8 cellular contexts compared by ENCODE assay signal in genomic region chr5:159206818-159207217, GRCh38. TPM values are rescaled to one million over a fixed set of nuclear protein-coding genes. Genes with fewer than 3 reads are reported as not detected.
DNase-seq lines count a peak whose midpoint lies in the region; ATAC-seq and TF ChIP-seq lines count a peak whose summit lies in the region.

No MANE protein-coding gene starts in this region.

- no peaks in the 10 kb centered on the region for H3K27me3 Mint-ChIP-seq in activated T-cell treated with anti-CD3 and anti-CD28 coated beads, Interleukin-2, amount 50 U/mL, for 24 hours
- H3K27me3 Mint-ChIP-seq in activated naive CD8-positive, alpha-beta T cell treated with anti-CD3 and anti-CD28 coated beads, Interleukin-2, amount 10 ng/mL, durations not matched to agents 7 days and 5 days: no peaks in the 10 kb centered on the region
- peaks cover 0 to 3% (median 0%) of the 10 kb centered on the region in 3 donors for H3K27me3 Mint-ChIP-seq in CD14-positive monocyte (ENCODE audit: low read depth in 3 of 3)

- H3K4me1 ChIP-seq in thoracic aorta (ENCODE audit: control insufficient read depth in 1 of 2, low read depth in 2 of 2): peaks cover 46 to 63% of the 10 kb centered on the region in 2 donors

- peak overlapping the region; percentile 98 for H3K4me3 Mint-ChIP-seq in activated T-cell treated with anti-CD3 and anti-CD28 coated beads, Interleukin-2, amount 50 U/mL, for 24 hours
- H3K4me3 Mint-ChIP-seq in activated naive CD8-positive, alpha-beta T cell treated with anti-CD3 and anti-CD28 coated beads, Interleukin-2, amount 10 ng/mL, durations not matched to agents 7 days and 5 days: peak overlapping the region; percentile 88
- H3K4me3 Mint-ChIP-seq in CD14-positive monocyte: peak overlapping the region in 1 of 2 donors; percentile 21

- H3K27me3 ChIP-seq in kidney epithelial cell (ENCODE audit: control insufficient read depth, insufficient read depth, low read length) (no peaks in the 10 kb centered on the region), thoracic aorta (replicated peaks; ENCODE audit: insufficient read depth) (no peaks in the 10 kb centered on the region)

- intact Hi-C loops in CD14-positive monocyte (cut with micrococcal nuclease): loop anchor here in 1 of 2 donors (5.0 kb wide), 1 partner anchor 55 kb away; the partner anchor contains the start of gene UBLCP1

- peak overlapping the region; percentile 92 for H3K4me3 ChIP-seq in kidney epithelial cell (ENCODE audit: low read depth, low read length)
- H3K4me3 ChIP-seq in thoracic aorta: peak overlapping the region; percentile 96

- no peak for DNase-seq in activated T-cell treated with anti-CD3 and anti-CD28 coated beads, Interleukin-2, amount 50 U/mL, for 24 hours
- DNase-seq in activated T-cell treated with anti-CD3 and anti-CD28 coated beads for 4 hours (no peak), kidney epithelial cell (ENCODE audit: low read depth) (no peak), thoracic aorta (ENCODE audit: low spot score) (no peak), CD14-positive monocyte (ENCODE audit: low spot score) (no peak), GOT3 (lab: John Stamatoyannopoulos, UW) (no peak)
- DNase-seq in activated naive CD8-positive, alpha-beta T cell treated with anti-CD3 and anti-CD28 coated beads, Interleukin-2, amount 10 ng/mL, durations not matched to agents 7 days and 5 days: no peak
- DNase-seq in stimulated activated CD4-positive, alpha-beta T cell treated with anti-CD3 and anti-CD28 coated beads, Interleukin-4, amount 100 ng/mL, for 24 hours: no peak

- peaks cover 67% of the 10 kb centered on the region for H3K4me1 Mint-ChIP-seq in activated T-cell treated with anti-CD3 and anti-CD28 coated beads, Interleukin-2, amount 50 U/mL, for 24 hours (ENCODE audit: low read depth)
- peaks cover 43% of the 10 kb centered on the region for H3K4me1 Mint-ChIP-seq in activated naive CD8-positive, alpha-beta T cell treated with anti-CD3 and anti-CD28 coated beads, Interleukin-2, amount 10 ng/mL, durations not matched to agents 7 days and 5 days
- peaks cover 48% of the 10 kb centered on the region for H3K4me1 Mint-ChIP-seq in CD14-positive monocyte

- no peaks in the 10 kb centered on the region for H3K36me3 ChIP-seq in kidney epithelial cell (ENCODE audit: control insufficient read depth, insufficient read depth, low read length)
- H3K36me3 ChIP-seq in thoracic aorta: no peaks in the 10 kb centered on the region

- ATAC-seq in activated naive CD8-positive, alpha-beta T cell treated with anti-CD3 and anti-CD28 coated beads, Interleukin-2, amount 10 ng/mL, durations not matched to agents 7 days and 5 days (ENCODE audit: low read depth): no peak
- ATAC-seq in thoracic aorta (ENCODE audit: insufficient number of reproducible peaks, low FRiP score, low read depth): no peak

- peak overlapping the region; percentile 99 for H3K27ac Mint-ChIP-seq in activated T-cell treated with anti-CD3 and anti-CD28 coated beads, Interleukin-2, amount 50 U/mL, for 24 hours
- H3K27ac Mint-ChIP-seq in activated naive CD8-positive, alpha-beta T cell treated with anti-CD3 and anti-CD28 coated beads, Interleukin-2, amount 10 ng/mL, durations not matched to agents 7 days and 5 days: peak overlapping the region; percentile 98
- peak overlapping the region in 3 of 7 donors; percentile 56 to 95 (median 91) for H3K27ac Mint-ChIP-seq in CD14-positive monocyte

- peak overlapping the region; percentile 21 to 84 for H3K27ac ChIP-seq in thoracic aorta

- TF ChIP-seq CTCF in kidney epithelial cell (IDR thresholded peaks at IDR 0.05; ENCODE audit: insufficient read depth, low read length, poor library complexity, severe bottlenecking) (no peak), thoracic aorta (IDR thresholded peaks at IDR 0.05) (no peak), CD14-positive monocyte (IDR thresholded peaks at IDR 0.05) (no peak)

- H3K9me3 Mint-ChIP-seq in activated T-cell treated with anti-CD3 and anti-CD28 coated beads, Interleukin-2, amount 50 U/mL, for 24 hours: no peaks in the 10 kb centered on the region
- H3K9me3 Mint-ChIP-seq in activated naive CD8-positive, alpha-beta T cell treated with anti-CD3 and anti-CD28 coated beads, Interleukin-2, amount 10 ng/mL, durations not matched to agents 7 days and 5 days: no peaks in the 10 kb centered on the region
- no peaks in the 10 kb centered on the region for H3K9me3 Mint-ChIP-seq in CD14-positive monocyte

- H3K9me3 ChIP-seq in thoracic aorta: no peaks in the 10 kb centered on the region

- POLR2A ChIA-PET in activated naive CD8-positive, alpha-beta T cell treated with anti-CD3 and anti-CD28 coated beads, Interleukin-2, amount 10 ng/mL, durations not matched to agents 7 days and 5 days (lab: Charles Lee): interaction anchor here (1.7 to 3.1 kb wide), 3 partner anchors 9 to 57 kb away, joined by 8 to 32 read pairs (median 12); no protein-coding TSS in a partner anchor

- peaks cover 55% of the 10 kb centered on the region for H3K36me3 Mint-ChIP-seq in activated T-cell treated with anti-CD3 and anti-CD28 coated beads, Interleukin-2, amount 50 U/mL, for 24 hours (ENCODE audit: low read depth)
- peaks cover 28% of the 10 kb centered on the region for H3K36me3 Mint-ChIP-seq in activated naive CD8-positive, alpha-beta T cell treated with anti-CD3 and anti-CD28 coated beads, Interleukin-2, amount 10 ng/mL, durations not matched to agents 7 days and 5 days
- peaks cover 11 to 12% of the 10 kb centered on the region in 2 donors for H3K36me3 Mint-ChIP-seq in CD14-positive monocyte

RNA-seq across cellular contexts. Expression of gene RNF145, which starts 2.5 kb away (rescaled TPM):
- total RNA-seq in activated naive CD8-positive, alpha-beta T cell treated with anti-CD3 and anti-CD28 coated beads, Interleukin-2, amount 10 ng/mL, durations not matched to agents 7 days and 5 days: 100 to 1,000 TPM; 102 to 107 TPM
- total RNA-seq in kidney epithelial cell (46.7 and 52.9 TPM in 2 replicates), thoracic aorta (10 to 100 TPM; 38.3 to 46.1 TPM)
- polyA plus RNA-seq in CD14-positive monocyte: 10 to 100 TPM in 1 of 2 donors, 1 to 10 TPM in 1; 9.1 to 11.5 TPM

RNA-seq across cellular contexts. Expression of gene UBLCP1, which starts 56.3 kb away (rescaled TPM):
- total RNA-seq in activated naive CD8-positive, alpha-beta T cell treated with anti-CD3 and anti-CD28 coated beads, Interleukin-2, amount 10 ng/mL, durations not matched to agents 7 days and 5 days: 10 to 100 TPM; 28.7 to 30.8 TPM
- total RNA-seq in kidney epithelial cell: 42.5 and 46.0 TPM in 2 replicates
- total RNA-seq in thoracic aorta: 10 to 100 TPM; 15.6 to 18.8 TPM
- 10 to 100 TPM; 22.7 to 31.5 TPM for polyA plus RNA-seq in CD14-positive monocyte
